10 cellular contexts compared by ENCODE assay signal in genomic region chr1:171155484-171155883, GRCh38. TPM values are rescaled to one million over a fixed set of nuclear protein-coding genes. Genes with fewer than 3 reads are reported as not detected.
"Had no signal": no experiment of that assay in that cellular context is flagged by ENCODE, and none has a peak within 500 bp of the region (broad histone marks: within the 10 kb centered on the region; RNA-seq: fewer than 3 reads in every experiment).

No MANE protein-coding gene starts in this region.

- DNase-seq: H9, HCEC 1CT, KBM-7 had no signal

- FAIRE-seq: H1, H54, HepG2, HTR-8/SVneo had no signal

- H3K4me3 ChIP-seq: GM23338 had no signal

- ATAC-seq: GM23338, HepG2 had no signal

- H3K27ac ChIP-seq: KMS-11 had no signal

RNA-seq across cellular contexts. Expression of gene FMO2, which starts 29.6 kb away (rescaled TPM):
- total RNA-seq: GM23338, H1, H9, HepG2, HT-29 had no signal
